In genomic region chr13:90016688-90017087, GRCh38 we compare ENCODE assay signal across 26 cellular contexts.
"Had no signal": no experiment of that assay in that cellular context is flagged by ENCODE, and none has a peak within 500 bp of the region (broad histone marks: within the 10 kb centered on the region; RNA-seq: fewer than 3 reads in every experiment).

No MANE protein-coding gene starts in this region.

- H3K27me3 ChIP-seq: colonic mucosa, dorsolateral prefrontal cortex, esophagus muscularis mucosa, esophagus squamous epithelium, foreskin keratinocyte, gastrocnemius medialis, gastroesophageal sphincter, heart left ventricle, heart right ventricle had no signal

- H3K27ac ChIP-seq: colonic mucosa, coronary artery, dorsolateral prefrontal cortex, epithelial cell of prostate, esophagus muscularis mucosa, esophagus squamous epithelium, foreskin keratinocyte, gastrocnemius medialis, gastroesophageal sphincter, heart left ventricle, heart right ventricle had no signal

- H3K36me3 ChIP-seq: colonic mucosa, esophagus muscularis mucosa, esophagus squamous epithelium, gastrocnemius medialis, gastroesophageal sphincter, heart left ventricle, heart right ventricle had no signal

- H3K9me3 ChIP-seq: colonic mucosa, esophagus squamous epithelium, gastrocnemius medialis, gastroesophageal sphincter had no signal

- FAIRE-seq: colon, endometrium had no signal

- H3K4me3 ChIP-seq: colonic mucosa, coronary artery, dorsolateral prefrontal cortex, esophagus muscularis mucosa, esophagus squamous epithelium, gastrocnemius medialis, gastroesophageal sphincter, heart left ventricle, heart right ventricle had no signal

- DNase-seq: colonic mucosa; cortex of kidney; dermis blood vessel endothelial cell; dorsolateral prefrontal cortex; effector CD4-positive, alpha-beta T cell; effector CD8-positive, alpha-beta T cell; effector memory CD4-positive, alpha-beta T cell; effector memory CD8-positive, alpha-beta T cell; endodermal cell; erythroblast; esophagus squamous epithelium; foreskin fibroblast; foreskin melanocyte; gastrocnemius medialis; glutamatergic neuron; head of caudate nucleus; heart left ventricle; heart right ventricle had no signal

- H3K4me1 ChIP-seq: colonic mucosa, esophagus muscularis mucosa, esophagus squamous epithelium, foreskin keratinocyte, gastrocnemius medialis, gastroesophageal sphincter, heart left ventricle, heart right ventricle had no signal

- ATAC-seq: effector memory CD8-positive, alpha-beta T cell; esophagus mucosa; gastrocnemius medialis; gastroesophageal sphincter; heart left ventricle; heart right ventricle had no signal
